Comparison of ENCODE assay signal across 20 cellular contexts in the genomic region with DNA sequence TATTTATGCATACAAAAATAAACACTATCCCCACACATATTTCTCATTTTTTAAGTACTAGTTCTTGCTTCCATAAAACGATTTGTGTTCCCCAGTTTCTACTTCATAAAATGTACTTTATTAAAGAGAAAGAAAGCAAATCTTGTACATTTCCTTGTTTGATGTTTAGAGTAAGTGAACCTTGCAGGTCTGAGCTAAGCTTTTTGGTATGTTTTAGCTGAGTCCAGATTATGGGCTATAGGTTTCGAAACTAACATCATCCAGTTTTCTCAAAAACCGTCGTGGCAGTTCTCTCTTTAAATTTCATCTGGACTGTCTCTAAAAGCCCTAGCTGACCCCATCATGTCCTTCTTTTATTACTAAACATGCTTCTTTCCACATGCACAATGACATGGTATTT.
A peak's percentile ranks its signal among the peaks of the same experiment; 100 is the strongest.
DNase-seq lines count a peak whose midpoint lies in the region; ATAC-seq and TF ChIP-seq lines count a peak whose summit lies in the region.
"Had no signal": no experiment of that assay in that cellular context is flagged by ENCODE, and none has a peak within 500 bp of the region (broad histone marks: within the 10 kb centered on the region; RNA-seq: fewer than 3 reads in every experiment).

No MANE protein-coding gene starts in this region.

- no peak overlapping the region for H2BK5ac ChIP-seq in mesenchymal stem cell (ENCODE audit: low read depth, low read length, poor library complexity, severe bottlenecking)

- no peak overlapping the region for H2BK12ac ChIP-seq in mesenchymal stem cell (ENCODE audit: low read length in 2 of 2)

- DNase-seq in heart right ventricle (no peak), Right ventricle myocardium inferior (ENCODE audit: missing footprints) (no peak), caudate nucleus (lab: John Stamatoyannopoulos, UW) (no peak), mesenchymal stem cell (no peak), aorta (no peak), midbrain (lab: John Stamatoyannopoulos, UW) (no peak), PC-9 (no peak)
- DNase-seq: activated T-cell treated with anti-CD3 and anti-CD28 coated beads, Interleukin-2, amount 50 U/mL, for 72 hours; foreskin fibroblast; kidney glomerular epithelial cell; NCI-H2029 treated with DMSO at 0.1 percent for 48 hours; nephron progenitor cell; posterior cingulate gyrus; SIG-M5; stimulated activated CD4-positive, alpha-beta T cell treated with anti-CD3 and anti-CD28 coated beads, Interleukin-2, amount 100 ng/mL, for 24 hours; stimulated activated naive CD4-positive, alpha-beta T cell treated with Interleukin-2 at 50 U/mL for 16 hours; T-helper 1 cell had no signal

- H3K4me3 ChIP-seq in heart right ventricle = no peak overlapping the region
- H3K4me3 ChIP-seq in mesenchymal stem cell (ENCODE audit: insufficient read depth in 1 of 2, low read depth in 1 of 2, low read length in 2 of 2) = peak overlapping the region in 1 of 2 experiments; percentile 65
- peak overlapping the region; percentile 43 to 84 for H3K4me3 ChIP-seq in aorta (ENCODE audit: low read length in 2 of 2)
- no peak overlapping the region for H3K4me3 ChIP-seq in PC-9

- CTCF ChIA-PET in PC-9 (lab: Charles Lee) = no interaction called here

- TF ChIP-seq CTCF in heart right ventricle (IDR thresholded peaks at IDR 0.05) (no peak), PC-9 (conservative IDR thresholded peaks at IDR 0.05) (no peak)

- no peak overlapping the region for H2BK15ac ChIP-seq in mesenchymal stem cell (ENCODE audit: low read depth, poor library complexity, severe bottlenecking)

- H3K9me2 ChIP-seq in PC-9 (ENCODE audit: insufficient read depth) = no peaks in the 10 kb centered on the region

- POLR2A ChIA-PET in PC-9 (lab: Charles Lee; ENCODE audit: unreplicated experiment) = no interaction called here

- no peak overlapping the region for H3K14ac ChIP-seq in mesenchymal stem cell (ENCODE audit: low read length in 2 of 2)

- no peak overlapping the region for H4K91ac ChIP-seq in mesenchymal stem cell (ENCODE audit: low read length)

- no peak for ATAC-seq in heart right ventricle
- no peak for ATAC-seq in Right ventricle myocardium inferior
- ATAC-seq in aorta (ENCODE audit: low FRiP score) = no peak
- ATAC-seq in HG02981 (IDR thresholded peaks at IDR 0.05; ENCODE audit: unreplicated experiment) = no peak
- ATAC-seq: activated T-cell treated with anti-CD3 and anti-CD28 coated beads, Interleukin-2, amount 50 U/mL, for 72 hours had no signal

- H3K4ac ChIP-seq in mesenchymal stem cell (ENCODE audit: low read depth in 1 of 2, low read length in 2 of 2) = no peak overlapping the region

- H3K18ac ChIP-seq in mesenchymal stem cell (ENCODE audit: low read depth in 1 of 2, low read length in 2 of 2) = no peak overlapping the region

- 61 to 75% methylated on average over 4 of the region's 4 CpGs for WGBS in heart right ventricle, 2 donors
- WGBS in mesenchymal stem cell = 93% methylated on average over 2 of the region's 4 CpGs
- WGBS in aorta, 2 donors = 2 to 6% methylated on average over 4 of the region's 4 CpGs

- H3K4me1 ChIP-seq in heart right ventricle (peaks cover 11 to 56% (median 36%) of the 10 kb centered on the region in 9 donors), mesenchymal stem cell (ENCODE audit: control insufficient read depth, insufficient read depth, low read depth, low read length) (no peaks in the 10 kb centered on the region), aorta (ENCODE audit: control insufficient read depth in 1 of 2, insufficient read depth in 2 of 2, low read length in 2 of 2) (peaks cover 0 to 2% of the 10 kb centered on the region in 2 donors), PC-9 (replicated peaks; ENCODE audit: insufficient read depth) (no peaks in the 10 kb centered on the region)

- H3K27me3 ChIP-seq in heart right ventricle (no peaks in the 10 kb centered on the region), mesenchymal stem cell (ENCODE audit: control insufficient read depth in 1 of 2, insufficient read depth in 1 of 2, low read length in 2 of 2) (no peaks in the 10 kb centered on the region), aorta (ENCODE audit: control insufficient read depth in 1 of 2, insufficient read depth in 2 of 2, low read length in 1 of 2) (no peaks in the 10 kb centered on the region), PC-9 (ENCODE audit: insufficient read depth, low read depth) (no peaks in the 10 kb centered on the region)

- H2BK120ac ChIP-seq in mesenchymal stem cell (ENCODE audit: low read depth, low read length) = no peak overlapping the region

- H3K79me2 ChIP-seq in PC-9 (ENCODE audit: low read depth) = no peaks in the 10 kb centered on the region

- BruUV-seq in PC-9 (replicated peaks; lab: Mats Ljungman, UMichigan) = no TSS peak

- no peaks in the 10 kb centered on the region for H3K9me3 ChIP-seq in heart right ventricle
- no peaks in the 10 kb centered on the region for H3K9me3 ChIP-seq in mesenchymal stem cell (ENCODE audit: control insufficient read depth, low read length)
- H3K9me3 ChIP-seq in aorta (ENCODE audit: control insufficient read depth, low read length) = no peaks in the 10 kb centered on the region
- H3K9me3 ChIP-seq in PC-9 (ENCODE audit: insufficient read depth, low read depth) = no peaks in the 10 kb centered on the region
- H3K9me3 ChIP-seq: HAP-1 had no signal

- no peaks in the 10 kb centered on the region for H3K79me1 ChIP-seq in mesenchymal stem cell (replicated peaks; ENCODE audit: low read length, poor library complexity, severe bottlenecking)

- no peak overlapping the region for H4K8ac ChIP-seq in mesenchymal stem cell (ENCODE audit: low read length)

- H3F3A ChIP-seq in PC-9 (ENCODE audit: insufficient read depth, low read depth) = no peaks in the 10 kb centered on the region

- intact Hi-C loops in heart right ventricle (cut with DNase I) (loop anchor here in 9 of 10 donors (5.0 to 10.0 kb wide), 13 partner anchors 73 to 908 kb away; no protein-coding TSS in a partner anchor), Right ventricle myocardium inferior (cut with DNase I) (loop anchor here (5.0 to 10.0 kb wide), 8 partner anchors 123 to 908 kb away; no protein-coding TSS in a partner anchor), aorta (cut with DNase I) (loop anchor here in 1 of 2 donors (10.0 kb wide), 1 partner anchor 130 kb away; no protein-coding TSS in a partner anchor), PC-9 (cut with micrococcal nuclease; ENCODE audit: unreplicated experiment) (no loop called here)

- no peak overlapping the region for H2AK5ac ChIP-seq in mesenchymal stem cell (ENCODE audit: low read length, severe bottlenecking)

- H3K36me3 ChIP-seq in heart right ventricle (no peaks in the 10 kb centered on the region), mesenchymal stem cell (ENCODE audit: control insufficient read depth in 1 of 2, insufficient read depth in 2 of 2, low read depth in 1 of 2, low read length in 2 of 2) (no peaks in the 10 kb centered on the region), aorta (ENCODE audit: control insufficient read depth in 1 of 2, insufficient read depth in 2 of 2, low read length in 1 of 2) (no peaks in the 10 kb centered on the region), PC-9 (ENCODE audit: low read depth) (no peaks in the 10 kb centered on the region)
- H3K36me3 ChIP-seq: HAP-1 had no signal

- no peaks in the 10 kb centered on the region for H4K20me1 ChIP-seq in PC-9 (ENCODE audit: insufficient read depth)

- no peak overlapping the region for H2AFZ ChIP-seq in mesenchymal stem cell (ENCODE audit: low read depth, low read length)
- no peak overlapping the region for H2AFZ ChIP-seq in PC-9

- H3K23ac ChIP-seq in mesenchymal stem cell (ENCODE audit: low read length in 2 of 2) = no peak overlapping the region

- H3K9ac ChIP-seq in mesenchymal stem cell (ENCODE audit: low read length) = peak overlapping the region; percentile 62
- H3K9ac ChIP-seq: KMS-11 had no signal

- H3K27ac ChIP-seq in heart right ventricle (peak overlapping the region in 8 of 10 donors; percentile 4 to 83 (median 51)), caudate nucleus (ENCODE audit: low read depth, low read length) (peak overlapping the region; percentile 91), mesenchymal stem cell (ENCODE audit: low read length, poor library complexity, severe bottlenecking) (no peak overlapping the region), aorta (ENCODE audit: low read depth in 1 of 2, low read length in 2 of 2) (no peak overlapping the region), PC-9 (no peak overlapping the region)
- H3K27ac ChIP-seq: KMS-11 had no signal

- H3K4me2 ChIP-seq in mesenchymal stem cell (ENCODE audit: low read length, poor library complexity, severe bottlenecking) (no peak overlapping the region), PC-9 (no peak overlapping the region)
- H3K4me2 ChIP-seq: KMS-11 had no signal

Comparison
In these comparisons a context has a peak if more than half of its experiments do, and no peak if none do; other contexts are left out.
1. H3K27ac ChIP-seq: peak in heart right ventricle (8 of 10) and caudate nucleus (single experiment); none in mesenchymal stem cell (single experiment), aorta (0 of 2) and PC-9 (single experiment).
2. H3K4me3 ChIP-seq: peak in aorta (2 of 2); none in heart right ventricle (0 of 10) and PC-9 (single experiment).